Comparison of ENCODE assay signal across 12 cellular contexts in the genomic region with DNA sequence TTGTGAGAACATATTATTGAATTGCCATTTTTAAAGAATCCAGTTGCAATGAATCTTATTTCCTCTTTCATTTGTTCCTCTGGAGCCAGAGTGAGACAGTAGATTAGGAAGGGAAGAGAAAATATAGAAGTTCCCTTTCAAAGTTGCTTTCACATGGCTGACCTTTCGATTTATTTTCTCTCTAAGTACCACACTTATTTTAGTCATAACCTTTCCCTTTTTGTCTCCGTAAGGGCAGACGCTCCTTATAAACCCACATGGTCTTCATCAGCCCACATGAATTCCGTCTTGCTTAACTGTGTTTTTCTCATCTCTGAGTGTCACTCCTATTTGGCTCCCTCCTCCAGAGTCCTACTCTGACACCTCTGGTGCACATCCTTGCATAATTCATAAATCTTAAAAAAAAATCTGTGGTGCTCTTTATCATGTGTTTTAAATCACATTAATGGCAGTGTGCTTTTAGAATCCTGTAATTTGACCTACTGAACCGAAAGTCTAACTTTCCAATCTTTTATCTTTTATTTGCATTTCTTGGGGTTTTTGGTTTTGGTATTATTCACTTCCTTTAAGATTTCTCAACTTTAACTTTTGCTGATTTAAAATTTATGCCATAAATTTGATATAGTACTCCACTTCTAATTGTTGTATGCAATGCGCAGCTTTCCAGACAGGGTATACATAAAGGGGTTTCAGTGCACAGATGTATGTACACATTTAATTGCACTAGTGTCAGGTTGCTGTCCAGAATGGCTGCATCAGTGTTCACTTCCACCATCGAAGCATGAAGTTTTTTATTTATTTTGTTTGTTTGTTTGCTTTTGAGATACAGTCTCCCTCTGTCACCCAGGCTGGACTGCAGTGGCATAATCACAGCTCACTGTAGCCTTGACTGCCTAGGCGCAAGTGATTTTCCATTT. TPM values are rescaled to one million over a fixed set of nuclear protein-coding genes. Genes with fewer than 3 reads are reported as not detected.
DNase-seq lines count a peak whose midpoint lies in the region; ATAC-seq lines count a peak whose summit lies in the region.
"Had no signal": no experiment of that assay in that cellular context is flagged by ENCODE, and none has a peak within 500 bp of the region (broad histone marks: within the 10 kb centered on the region; RNA-seq: fewer than 3 reads in every experiment).

No MANE protein-coding gene starts in this region.

- peaks cover 1 to 5% of the 10 kb centered on the region in 2 donors for H3K36me3 Mint-ChIP-seq in activated T-cell treated with anti-CD3 and anti-CD28 coated beads, Interleukin-2, amount 50 U/mL, for 72 hours (ENCODE audit: insufficient read depth in 2 of 2)
- peaks cover 7% of the 10 kb centered on the region for H3K36me3 Mint-ChIP-seq in activated naive CD8-positive, alpha-beta T cell treated with anti-CD3 and anti-CD28 coated beads for 36 hours
- H3K36me3 Mint-ChIP-seq in stimulated activated naive B cell treated with anti-CD40 and anti-IgM and Interleukin-4, amounts not matched to agents 10 μg/mL and 1 μg/mL and 100 μg/mL, for 72 hours, result peaks cover 9 to 20% of the 10 kb centered on the region in 2 donors
- H3K36me3 Mint-ChIP-seq: CD8-positive, alpha-beta T cell had no signal

- DNase-seq in activated T-cell treated with anti-CD3 and anti-CD28 coated beads, Interleukin-2, amount 50 U/mL, for 72 hours, result no peak
- no peak for DNase-seq in activated T-cell treated with anti-CD3 and anti-CD28 coated beads, Interleukin-2, amount 50 U/mL, for 48 hours
- DNase-seq in activated naive CD8-positive, alpha-beta T cell treated with anti-CD3 and anti-CD28 coated beads for 36 hours, result peak; percentile 9
- DNase-seq in stimulated activated naive B cell treated with anti-CD40 and anti-IgM and Interleukin-4, amounts not matched to agents 10 μg/mL and 1 μg/mL and 100 μg/mL, for 72 hours, result peak; percentile 46
- DNase-seq in substantia nigra (lab: John Stamatoyannopoulos, UW), result no peak
- DNase-seq: CD8-positive, alpha-beta T cell; H7; heart left ventricle; psoas muscle had no signal

- peak overlapping the region; percentile 58 to 83 for H3K4me3 Mint-ChIP-seq in activated T-cell treated with anti-CD3 and anti-CD28 coated beads, Interleukin-2, amount 50 U/mL, for 72 hours
- H3K4me3 Mint-ChIP-seq in activated naive CD8-positive, alpha-beta T cell treated with anti-CD3 and anti-CD28 coated beads for 36 hours, result peak overlapping the region; percentile 49
- H3K4me3 Mint-ChIP-seq in stimulated activated naive B cell treated with anti-CD40 and anti-IgM and Interleukin-4, amounts not matched to agents 10 μg/mL and 1 μg/mL and 100 μg/mL, for 72 hours, result peak overlapping the region; percentile 71 to 73
- H3K4me3 Mint-ChIP-seq: CD8-positive, alpha-beta T cell had no signal

- H3K27me3 Mint-ChIP-seq in activated T-cell treated with anti-CD3 and anti-CD28 coated beads, Interleukin-2, amount 50 U/mL, for 72 hours (ENCODE audit: low read depth), result no peaks in the 10 kb centered on the region
- H3K27me3 Mint-ChIP-seq in activated naive CD8-positive, alpha-beta T cell treated with anti-CD3 and anti-CD28 coated beads for 36 hours, result no peaks in the 10 kb centered on the region
- no peaks in the 10 kb centered on the region for H3K27me3 Mint-ChIP-seq in stimulated activated naive B cell treated with anti-CD40 and anti-IgM and Interleukin-4, amounts not matched to agents 10 μg/mL and 1 μg/mL and 100 μg/mL, for 72 hours

- peaks cover 30% of the 10 kb centered on the region for H3K4me1 Mint-ChIP-seq in activated T-cell treated with anti-CD3 and anti-CD28 coated beads, Interleukin-2, amount 50 U/mL, for 72 hours (ENCODE audit: low read depth)
- H3K4me1 Mint-ChIP-seq in activated naive CD8-positive, alpha-beta T cell treated with anti-CD3 and anti-CD28 coated beads for 36 hours, result peaks cover 37% of the 10 kb centered on the region
- H3K4me1 Mint-ChIP-seq in stimulated activated naive B cell treated with anti-CD40 and anti-IgM and Interleukin-4, amounts not matched to agents 10 μg/mL and 1 μg/mL and 100 μg/mL, for 72 hours, result peaks cover 42 to 56% of the 10 kb centered on the region in 2 donors

- H3K27ac Mint-ChIP-seq in activated T-cell treated with anti-CD3 and anti-CD28 coated beads, Interleukin-2, amount 50 U/mL, for 72 hours, result peak overlapping the region; percentile 68
- H3K27ac Mint-ChIP-seq in activated naive CD8-positive, alpha-beta T cell treated with anti-CD3 and anti-CD28 coated beads for 36 hours, result peak overlapping the region; percentile 87
- peak overlapping the region; percentile 92 for H3K27ac Mint-ChIP-seq in stimulated activated naive B cell treated with anti-CD40 and anti-IgM and Interleukin-4, amounts not matched to agents 10 μg/mL and 1 μg/mL and 100 μg/mL, for 72 hours
- H3K27ac Mint-ChIP-seq: CD8-positive, alpha-beta T cell had no signal

- H3K9me3 Mint-ChIP-seq in activated T-cell treated with anti-CD3 and anti-CD28 coated beads, Interleukin-2, amount 50 U/mL, for 72 hours, result peaks cover 3% of the 10 kb centered on the region in 2 donors
- peaks cover 12% of the 10 kb centered on the region for H3K9me3 Mint-ChIP-seq in activated naive CD8-positive, alpha-beta T cell treated with anti-CD3 and anti-CD28 coated beads for 36 hours
- peaks cover 15 to 16% of the 10 kb centered on the region in 2 donors for H3K9me3 Mint-ChIP-seq in stimulated activated naive B cell treated with anti-CD40 and anti-IgM and Interleukin-4, amounts not matched to agents 10 μg/mL and 1 μg/mL and 100 μg/mL, for 72 hours

- ATAC-seq in activated T-cell treated with anti-CD3 and anti-CD28 coated beads, Interleukin-2, amount 50 U/mL, for 72 hours (replicated peaks in 1 of 2), result peak; percentile 34 to 50
- ATAC-seq in HG03565 (IDR thresholded peaks at IDR 0.05; ENCODE audit: unreplicated experiment) (peak; percentile 30), HG03139 (IDR thresholded peaks at IDR 0.05; ENCODE audit: unreplicated experiment) (no peak), HG03097 (IDR thresholded peaks at IDR 0.05; ENCODE audit: low FRiP score, unreplicated experiment) (no peak)
- peak; percentile 82 to 85 for ATAC-seq in stimulated activated naive B cell treated with anti-CD40 and anti-IgM and Interleukin-4, amounts not matched to agents 10 μg/mL and 1 μg/mL and 100 μg/mL, for 72 hours (replicated peaks)
- ATAC-seq: CD8-positive, alpha-beta T cell; psoas muscle had no signal

- no peak overlapping the region for H3K27ac ChIP-seq in substantia nigra (ENCODE audit: low read depth, low read length, poor library complexity, severe bottlenecking)
- H3K27ac ChIP-seq: psoas muscle had no signal

RNA-seq across cellular contexts. Expression of gene ZNF396, which starts 38.6 kb away (rescaled TPM):
- total RNA-seq in activated T-cell treated with anti-CD3 and anti-CD28 coated beads, Interleukin-2, amount 50 U/mL, for 72 hours, result 1 to 10 TPM; 2.5 to 3.8 TPM
- total RNA-seq in activated naive CD8-positive, alpha-beta T cell treated with anti-CD3 and anti-CD28 coated beads for 36 hours, result under 1 TPM; 0.92 to 0.99 TPM
- total RNA-seq: CD8-positive, alpha-beta T cell had no signal

Comparison
In these comparisons a context has a peak if more than half of its experiments do, and no peak if none do; other contexts are left out.
1. ATAC-seq: peak in activated T-cell treated with anti-CD3 and anti-CD28 coated beads, Interleukin-2, amount 50 U/mL, for 72 hours (2 of 2), HG03565 (single experiment) and stimulated activated naive B cell treated with anti-CD40 and anti-IgM and Interleukin-4, amounts not matched to agents 10 μg/mL and 1 μg/mL and 100 μg/mL, for 72 hours (2 of 2); none in HG03139 (single experiment) and HG03097 (single experiment).
2. DNase-seq: peak in activated naive CD8-positive, alpha-beta T cell treated with anti-CD3 and anti-CD28 coated beads for 36 hours (single experiment) and stimulated activated naive B cell treated with anti-CD40 and anti-IgM and Interleukin-4, amounts not matched to agents 10 μg/mL and 1 μg/mL and 100 μg/mL, for 72 hours (single experiment); none in activated T-cell treated with anti-CD3 and anti-CD28 coated beads, Interleukin-2, amount 50 U/mL, for 72 hours (0 of 2), activated T-cell treated with anti-CD3 and anti-CD28 coated beads, Interleukin-2, amount 50 U/mL, for 48 hours (0 of 2) and substantia nigra (0 of 49).
3. Peak in every context shown above with its lines, with median percentiles within 50 percentile points of each other: H3K27ac Mint-ChIP-seq and H3K4me3 Mint-ChIP-seq.